In the genomic region with DNA sequence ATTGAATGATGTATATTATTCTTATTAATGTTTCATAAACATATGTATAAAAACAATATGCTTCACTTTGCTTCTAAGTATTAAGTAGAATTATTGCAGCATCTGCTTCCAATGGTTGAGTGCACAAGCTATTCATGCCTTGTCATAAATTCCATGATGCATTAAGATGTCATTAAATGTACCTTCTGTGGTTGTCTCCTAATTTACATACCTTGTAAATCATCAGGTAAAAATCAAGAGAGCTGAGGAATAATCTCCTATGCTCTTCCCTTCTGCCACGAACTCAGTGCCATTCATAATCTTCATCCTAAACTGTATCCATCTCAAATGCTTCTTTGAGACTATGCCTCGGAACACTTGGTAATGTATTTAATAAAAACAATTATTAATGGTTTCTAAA, we compare ENCODE assay signal across 18 cellular contexts.
"Had no signal": no experiment of that assay in that cellular context is flagged by ENCODE, and none has a peak within 500 bp of the region (broad histone marks: within the 10 kb centered on the region; RNA-seq: fewer than 3 reads in every experiment).

No MANE protein-coding gene starts in this region.

- H3K36me3 ChIP-seq: colonic mucosa, heart left ventricle, stomach, thoracic aorta, transverse colon had no signal

- H3K9me3 ChIP-seq: colonic mucosa, mucosa of descending colon, stomach, thoracic aorta, transverse colon had no signal

- H3K27me3 ChIP-seq: colonic mucosa, heart left ventricle, stomach, transverse colon had no signal

- H3K4me3 ChIP-seq: colonic mucosa, heart left ventricle, mucosa of descending colon, stomach, thoracic aorta, transverse colon had no signal

- ATAC-seq: heart left ventricle; left lobe of liver; mucosa of descending colon; naive thymus-derived CD8-positive, alpha-beta T cell; right cardiac atrium had no signal

- H3K27ac ChIP-seq: colonic mucosa, heart left ventricle, stomach, thoracic aorta, transverse colon had no signal

- DNase-seq: colonic mucosa; dermis blood vessel endothelial cell; foreskin melanocyte; heart left ventricle; hippocampal formation; mammary epithelial cell; mucosa of descending colon; naive thymus-derived CD8-positive, alpha-beta T cell; posterior cingulate gyrus; right cardiac atrium; small intestine; stimulated activated CD4-positive, alpha-beta T cell treated with anti-CD3 and anti-CD28 coated beads, Interleukin-12 subunit alpha, Interleukin-12 subunit beta, amount 100 ng/mL, for 4 hours; stimulated activated naive CD4-positive, alpha-beta T cell; stomach; substantia nigra; transverse colon had no signal
